In genomic region chr2:61763605-61764034, GRCh38 we compare ENCODE assay signal across 7 cellular contexts.
A peak's percentile ranks its signal among the peaks of the same experiment; 100 is the strongest.
DNase-seq lines count a peak whose midpoint lies in the region; ATAC-seq and TF ChIP-seq lines count a peak whose summit lies in the region.

No MANE protein-coding gene starts in this region.

- ATAC-seq in GM21723 (IDR thresholded peaks at IDR 0.05; ENCODE audit: unreplicated experiment) (peak; percentile 34), left lobe of liver (peak; percentile 75)
- ATAC-seq in stimulated activated naive CD8-positive, alpha-beta T cell treated with anti-CD3 and anti-CD28 coated beads, Interleukin-15, Interleukin-2, amounts not matched to agents 100 U/mL and 50 U/mL, for 24 hours = peak; percentile 10

- peak in 27 of 56 donors; percentile 4 to 45 (median 18) for TF ChIP-seq CTCF in dorsolateral prefrontal cortex (IDR thresholded peaks at IDR 0.05 in 54 of 56, conservative IDR thresholded peaks at IDR 0.05 in 2 of 56; ENCODE audit: low read depth in 1 of 56, partially characterized antibody in 56 of 56)

- H3K27ac ChIP-seq in KOPT-K1 (ENCODE audit: low read depth, low read length, poor library complexity, severe bottlenecking) = peak overlapping the region; percentile 75
- peak overlapping the region; percentile 74 to 100 (median 98) for H3K27ac ChIP-seq in dorsolateral prefrontal cortex

- H3K4me3 ChIP-seq in dorsolateral prefrontal cortex = peak overlapping the region; percentile 55 to 95 (median 77)

- H3K27me3 ChIP-seq in dorsolateral prefrontal cortex = no peaks in the 10 kb centered on the region

- DNase-seq in GDM1 (lab: John Stamatoyannopoulos, UW) (peak; percentile 44), SK-N-DZ (ENCODE audit: low spot score) (peak; percentile 79), dorsolateral prefrontal cortex (peak in 9 of 10 donors; percentile 55 to 85 (median 81)), left lobe of liver (ENCODE audit: low spot score) (peak; percentile 82)
- peak; percentile 62 for DNase-seq in stimulated activated naive CD8-positive, alpha-beta T cell treated with anti-CD3 and anti-CD28 coated beads, Interleukin-15, Interleukin-2, amounts not matched to agents 100 U/mL and 50 U/mL, for 24 hours

- intact Hi-C loops in dorsolateral prefrontal cortex (cut with DNase I) = loop anchor here (1.0 to 10.0 kb wide), 9 partner anchors 69 to 619 kb away; partner anchors contain the start of genes FAM161A (in 2 of the 2), USP34 (in 2 of the 2) and XPO1 (in 1 of the 2)

- H3K9me3 ChIP-seq in KOPT-K1 (ENCODE audit: insufficient read depth, low read length, poor library complexity, severe bottlenecking) = no peaks in the 10 kb centered on the region

- H3K36me3 ChIP-seq in KOPT-K1 (ENCODE audit: insufficient read depth, low read length) = no peaks in the 10 kb centered on the region

Comparison
In these comparisons a context has a peak if more than half of its experiments do, and no peak if none do; other contexts are left out.
1. Peak in every context shown above with its lines: DNase-seq, ATAC-seq, H3K4me3 ChIP-seq and H3K27ac ChIP-seq.
2. ATAC-seq: peak in every context shown above with its lines; median percentile 75 in left lobe of liver; 34 in GM21723; 10 in stimulated activated naive CD8-positive, alpha-beta T cell treated with anti-CD3 and anti-CD28 coated beads, Interleukin-15, Interleukin-2, amounts not matched to agents 100 U/mL and 50 U/mL, for 24 hours.